Comparison of ENCODE assay signal across 1 cellular context in the genomic region with DNA sequence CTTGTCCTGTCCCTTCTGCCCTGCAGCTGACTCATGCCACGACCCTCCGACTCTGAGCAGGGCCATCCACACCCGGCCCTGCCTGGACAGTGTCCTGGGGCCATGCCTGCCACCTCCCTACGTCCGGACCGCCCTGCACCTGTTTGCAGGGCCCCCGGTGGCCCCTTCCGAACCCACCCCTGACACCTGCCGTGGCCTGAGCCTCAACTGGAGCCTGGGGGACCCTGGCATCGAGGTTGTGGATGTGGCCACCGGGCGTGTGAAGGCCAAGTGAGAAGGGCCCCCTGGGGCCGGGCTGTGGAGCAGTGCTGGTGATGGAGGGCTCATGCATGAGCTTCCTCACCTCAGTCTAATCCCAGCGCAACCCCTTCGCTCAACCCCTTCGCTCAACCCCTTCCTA.
TF ChIP-seq lines count a peak whose summit lies in the region.

No MANE protein-coding gene starts in this region.

TF ChIP-seq in K562, 482 proteins besides CTCF, POLR2A, EP300 and RAD21:
- no peak for TF ChIP-seq E2F3 (CRISPR knock-in tag; IDR thresholded peaks at IDR 0.05)
- no peak for TF ChIP-seq RFX5 (IDR thresholded peaks at IDR 0.05; ENCODE audit: low read depth, low read length)
- TF ChIP-seq, protein P1, sequence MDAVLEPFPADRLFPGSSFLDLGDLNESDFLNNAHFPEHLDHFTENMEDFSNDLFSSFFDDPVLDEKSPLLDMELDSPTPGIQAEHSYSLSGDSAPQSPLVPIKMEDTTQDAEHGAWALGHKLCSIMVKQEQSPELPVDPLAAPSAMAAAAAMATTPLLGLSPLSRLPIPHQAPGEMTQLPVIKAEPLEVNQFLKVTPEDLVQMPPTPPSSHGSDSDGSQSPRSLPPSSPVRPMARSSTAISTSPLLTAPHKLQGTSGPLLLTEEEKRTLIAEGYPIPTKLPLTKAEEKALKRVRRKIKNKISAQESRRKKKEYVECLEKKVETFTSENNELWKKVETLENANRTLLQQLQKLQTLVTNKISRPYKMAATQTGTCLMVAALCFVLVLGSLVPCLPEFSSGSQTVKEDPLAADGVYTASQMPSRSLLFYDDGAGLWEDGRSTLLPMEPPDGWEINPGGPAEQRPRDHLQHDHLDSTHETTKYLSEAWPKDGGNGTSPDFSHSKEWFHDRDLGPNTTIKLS (IDR thresholded peaks at IDR 0.05; ENCODE audit: borderline replicate concordance, low read depth), result no peak
- TF ChIP-seq, protein P2, sequence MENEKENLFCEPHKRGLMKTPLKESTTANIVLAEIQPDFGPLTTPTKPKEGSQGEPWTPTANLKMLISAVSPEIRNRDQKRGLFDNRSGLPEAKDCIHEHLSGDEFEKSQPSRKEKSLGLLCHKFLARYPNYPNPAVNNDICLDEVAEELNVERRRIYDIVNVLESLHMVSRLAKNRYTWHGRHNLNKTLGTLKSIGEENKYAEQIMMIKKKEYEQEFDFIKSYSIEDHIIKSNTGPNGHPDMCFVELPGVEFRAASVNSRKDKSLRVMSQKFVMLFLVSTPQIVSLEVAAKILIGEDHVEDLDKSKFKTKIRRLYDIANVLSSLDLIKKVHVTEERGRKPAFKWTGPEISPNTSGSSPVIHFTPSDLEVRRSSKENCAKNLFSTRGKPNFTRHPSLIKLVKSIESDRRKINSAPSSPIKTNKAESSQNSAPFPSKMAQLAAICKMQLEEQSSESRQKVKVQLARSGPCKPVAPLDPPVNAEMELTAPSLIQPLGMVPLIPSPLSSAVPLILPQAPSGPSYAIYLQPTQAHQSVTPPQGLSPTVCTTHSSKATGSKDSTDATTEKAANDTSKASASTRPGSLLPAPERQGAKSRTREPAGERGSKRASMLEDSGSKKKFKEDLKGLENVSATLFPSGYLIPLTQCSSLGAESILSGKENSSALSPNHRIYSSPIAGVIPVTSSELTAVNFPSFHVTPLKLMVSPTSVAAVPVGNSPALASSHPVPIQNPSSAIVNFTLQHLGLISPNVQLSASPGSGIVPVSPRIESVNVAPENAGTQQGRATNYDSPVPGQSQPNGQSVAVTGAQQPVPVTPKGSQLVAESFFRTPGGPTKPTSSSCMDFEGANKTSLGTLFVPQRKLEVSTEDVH (IDR thresholded peaks at IDR 0.05; ENCODE audit: low read depth, partially characterized antibody), result no peak
- TF ChIP-seq ZFP36 (IDR thresholded peaks at IDR 0.05; ENCODE audit: low read depth, low read length, partially characterized antibody), result no peak
- no peak for TF ChIP-seq PHB2 (IDR thresholded peaks at IDR 0.05; ENCODE audit: low read depth)
- TF ChIP-seq, protein P3, sequence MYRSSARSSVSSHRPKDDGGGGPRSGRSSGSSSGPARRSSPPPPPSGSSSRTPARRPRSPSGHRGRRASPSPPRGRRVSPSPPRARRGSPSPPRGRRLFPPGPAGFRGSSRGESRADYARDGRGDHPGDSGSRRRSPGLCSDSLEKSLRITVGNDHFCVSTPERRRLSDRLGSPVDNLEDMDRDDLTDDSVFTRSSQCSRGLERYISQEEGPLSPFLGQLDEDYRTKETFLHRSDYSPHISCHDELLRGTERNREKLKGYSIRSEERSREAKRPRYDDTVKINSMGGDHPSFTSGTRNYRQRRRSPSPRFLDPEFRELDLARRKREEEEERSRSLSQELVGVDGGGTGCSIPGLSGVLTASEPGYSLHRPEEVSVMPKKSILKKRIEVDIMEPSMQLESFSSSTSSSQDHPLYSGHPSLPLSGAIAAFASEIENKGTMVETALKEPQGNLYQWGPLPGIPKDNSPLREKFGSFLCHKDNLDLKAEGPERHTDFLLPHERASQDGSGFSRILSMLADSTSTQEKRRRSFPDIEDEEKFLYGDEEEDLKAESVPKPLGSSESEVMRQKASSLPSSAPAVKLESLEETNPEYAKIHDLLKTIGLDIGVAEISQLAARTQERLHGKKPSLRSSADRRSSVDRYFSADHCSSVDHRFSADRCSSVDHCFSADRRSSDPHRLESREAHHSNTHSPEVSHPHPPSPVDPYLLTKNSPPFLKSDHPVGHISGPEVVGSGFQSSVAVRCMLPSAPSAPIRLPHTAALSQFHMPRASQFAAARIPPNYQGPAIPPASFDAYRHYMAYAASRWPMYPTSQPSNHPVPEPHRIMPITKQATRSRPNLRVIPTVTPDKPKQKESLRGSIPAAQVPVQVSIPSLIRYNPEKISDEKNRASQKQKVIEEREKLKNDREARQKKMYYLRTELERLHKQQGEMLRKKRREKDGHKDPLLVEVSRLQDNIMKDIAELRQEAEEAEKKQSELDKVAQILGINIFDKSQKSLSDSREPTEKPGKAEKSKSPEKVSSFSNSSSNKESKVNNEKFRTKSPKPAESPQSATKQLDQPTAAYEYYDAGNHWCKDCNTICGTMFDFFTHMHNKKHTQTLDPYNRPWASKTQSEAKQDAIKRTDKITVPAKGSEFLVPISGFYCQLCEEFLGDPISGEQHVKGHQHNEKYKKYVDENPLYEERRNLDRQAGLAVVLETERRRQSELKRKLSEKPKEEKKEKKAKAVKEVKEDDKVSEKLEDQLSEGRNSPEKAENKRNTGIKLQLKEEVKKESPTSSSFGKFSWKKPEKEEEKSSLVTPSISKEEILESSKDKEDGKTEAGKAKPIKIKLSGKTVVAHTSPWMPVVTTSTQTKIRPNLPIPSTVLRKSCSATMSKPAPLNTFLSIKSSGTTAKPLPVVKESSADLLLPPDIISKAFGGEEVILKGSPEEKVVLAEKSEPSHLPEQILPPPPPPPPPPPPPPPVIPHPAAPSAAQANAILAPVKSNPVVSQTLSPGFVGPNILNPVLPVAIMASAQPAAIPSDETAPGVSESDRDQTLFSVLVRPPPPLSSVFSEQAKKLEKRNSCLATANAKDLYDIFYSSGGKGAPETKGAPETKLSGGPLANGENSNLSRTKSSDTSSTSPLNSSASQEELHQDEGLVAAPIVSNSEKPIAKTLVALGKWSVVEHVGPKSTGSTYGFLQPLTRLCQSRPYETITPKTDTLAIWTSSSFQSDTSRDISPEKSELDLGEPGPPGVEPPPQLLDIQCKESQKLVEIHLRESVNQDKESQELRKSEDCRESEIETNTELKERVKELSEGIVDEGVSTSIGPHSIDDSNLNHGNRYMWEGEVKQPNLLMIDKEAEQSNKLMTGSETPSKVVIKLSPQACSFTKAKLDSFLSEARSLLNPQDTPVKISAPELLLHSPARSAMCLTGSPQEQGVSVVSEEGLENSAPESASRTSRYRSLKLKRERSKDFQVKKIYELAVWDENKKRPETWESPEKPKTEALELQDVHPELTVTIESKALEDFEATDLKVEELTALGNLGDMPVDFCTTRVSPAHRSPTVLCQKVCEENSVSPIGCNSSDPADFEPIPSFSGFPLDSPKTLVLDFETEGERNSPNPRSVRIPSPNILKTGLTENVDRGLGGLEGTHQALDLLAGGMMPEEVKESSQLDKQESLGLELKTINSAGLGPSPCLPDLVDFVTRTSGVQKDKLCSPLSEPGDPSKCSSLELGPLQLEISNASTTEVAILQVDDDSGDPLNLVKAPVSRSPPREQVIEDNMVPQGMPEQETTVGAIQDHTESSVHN (IDR thresholded peaks at IDR 0.05; ENCODE audit: borderline replicate concordance in 1 of 2, low read depth in 1 of 2), result no peak
- TF ChIP-seq, protein P4, sequence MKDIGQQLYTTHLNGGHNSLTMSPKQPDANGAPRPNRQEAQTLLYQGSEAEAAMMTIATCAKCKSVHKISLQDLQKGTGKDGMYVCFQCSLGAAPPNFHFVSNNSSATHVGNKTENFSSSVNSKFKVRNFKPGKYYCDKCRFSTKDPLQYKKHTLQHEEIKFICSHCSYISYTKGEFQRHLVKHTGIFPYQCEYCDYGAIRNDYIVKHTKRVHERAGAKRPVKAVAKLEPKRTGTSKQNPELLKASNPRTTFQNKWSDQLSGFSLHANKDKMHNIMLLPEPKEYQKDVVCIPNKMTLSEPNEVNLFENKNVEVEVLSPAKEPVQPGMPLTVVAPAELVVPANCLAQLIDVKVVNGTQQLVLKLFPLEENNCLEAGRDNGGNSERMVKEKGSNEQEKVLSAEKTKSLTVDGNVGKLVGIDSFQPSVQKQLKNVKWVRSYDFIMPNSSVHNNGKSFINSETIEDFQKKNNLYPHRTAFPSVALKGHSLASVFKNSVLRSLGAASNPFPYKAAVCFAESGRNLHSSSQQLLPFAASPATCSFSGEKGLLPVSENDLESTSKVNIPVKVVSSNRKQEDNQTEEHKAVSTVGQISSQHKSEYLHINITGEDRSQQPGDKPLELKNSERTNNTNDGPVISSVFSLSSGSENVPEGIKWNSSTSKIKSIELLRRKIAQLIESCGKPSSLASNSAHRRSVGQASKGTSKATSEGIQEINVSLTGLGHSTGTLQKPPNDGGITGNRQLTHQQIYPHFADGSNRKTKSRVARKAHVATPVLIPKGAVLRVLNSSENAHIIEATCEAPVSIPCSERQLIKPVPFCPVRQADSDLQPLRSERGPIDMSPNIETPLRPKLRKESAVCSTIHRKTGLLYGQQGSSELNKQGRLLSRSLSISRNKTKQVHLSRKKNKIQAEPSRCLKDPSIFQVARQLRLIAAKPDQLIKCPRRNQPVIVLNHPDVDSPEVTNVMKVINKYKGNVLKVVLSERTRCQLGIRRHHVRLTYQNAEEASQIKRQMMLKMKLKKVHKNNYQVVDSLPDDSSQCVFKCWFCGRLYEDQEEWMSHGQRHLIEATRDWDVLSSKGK (CRISPR knock-in tag; IDR thresholded peaks at IDR 0.05), result no peak
